In genomic region chr14:79150226-79150625, GRCh38 we compare ENCODE assay signal across 35 cellular contexts.
"Had no signal": no experiment of that assay in that cellular context is flagged by ENCODE, and none has a peak within 500 bp of the region (broad histone marks: within the 10 kb centered on the region; RNA-seq: fewer than 3 reads in every experiment).

No MANE protein-coding gene starts in this region.

- H3K9me3 ChIP-seq: MG63 had no signal

- H3K36me3 ChIP-seq: MG63 had no signal

- H3K4me2 ChIP-seq: KMS-11 had no signal

- H3K27me3 ChIP-seq: MG63 had no signal

- H3K27ac ChIP-seq: KMS-11 had no signal

- H3K4me3 ChIP-seq: MG63 had no signal

- DNase-seq: Karpas-422, Kasumi-1, MG63, MM.1S, MV-4-11, NCI-H1048, NCI-H1092, NCI-H1092 treated with DMSO at 0.1 percent for 48 hours, NCI-H1105, NCI-H1105 treated with DMSO at 0.1 percent for 48 hours, NCI-H1417, NCI-H1417 treated with DMSO at 0.1 percent for 48 hours, NCI-H1436, NCI-H1436 treated with DMSO at 0.1 percent for 48 hours, NCI-H146, NCI-H1694, NCI-H1694 treated with DMSO at 0.1 percent for 48 hours, NCI-H187, NCI-H187 treated with DMSO at 0.1 percent for 48 hours, NCI-H1930, NCI-H2029, NCI-H2029 treated with DMSO at 0.1 percent for 48 hours, NCI-H2081, NCI-H2081 treated with DMSO at 0.1 percent for 48 hours, NCI-H2107, NCI-H2171, NCI-H2171 treated with DMSO at 0.1 percent for 48 hours, NCI-H2227 treated with DMSO at 0.1 percent for 48 hours, NCI-H226, NCI-H345, NCI-H446, NCI-H446 treated with DMSO at 0.1 percent for 48 hours, NCI-H510A, NCI-H510A treated with DMSO at 0.1 percent for 48 hours had no signal

- H3K9ac ChIP-seq: KMS-11 had no signal
